In the genomic region with DNA sequence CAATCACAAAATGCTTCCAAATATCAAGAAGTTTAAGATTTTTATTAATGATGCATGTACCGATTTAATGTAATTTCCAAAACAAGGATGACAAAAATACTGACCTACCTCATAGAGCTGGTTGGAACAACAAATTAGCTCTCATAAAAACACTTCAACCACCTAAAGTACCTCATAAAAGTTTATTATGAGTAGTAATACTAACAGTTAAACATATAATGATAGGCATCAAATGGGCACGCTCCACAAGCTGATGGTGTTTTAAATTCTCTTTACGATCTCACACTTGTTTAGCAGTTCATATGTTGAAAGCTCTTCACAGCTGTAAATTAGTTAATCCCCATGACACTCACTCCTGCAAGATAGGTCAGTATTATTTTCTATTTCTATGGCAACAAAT, we compare ENCODE assay signal across 9 cellular contexts.
"Had no signal": no experiment of that assay in that cellular context is flagged by ENCODE, and none has a peak within 500 bp of the region (broad histone marks: within the 10 kb centered on the region; RNA-seq: fewer than 3 reads in every experiment).

No MANE protein-coding gene starts in this region.

- H3K27ac Mint-ChIP-seq: H9, HFFc6, IgD-negative memory B cell had no signal

- H3K4me1 Mint-ChIP-seq: IgD-negative memory B cell had no signal

- H3K4me3 ChIP-seq: GM23248 had no signal

- DNase-seq: GM23248, GOT3, H9, HCEC 1CT, HFFc6, KBM-7 had no signal

- H3K4me3 Mint-ChIP-seq: H9, HFFc6, IgD-negative memory B cell had no signal

- ATAC-seq: HepG2 had no signal

- H3K27ac ChIP-seq: GM23248, HL-60 had no signal
